8 cellular contexts compared by ENCODE assay signal in genomic region chr2:8583400-8584173, GRCh38.
DNase-seq lines count a peak whose midpoint lies in the region; ATAC-seq and TF ChIP-seq lines count a peak whose summit lies in the region.

No MANE protein-coding gene starts in this region.

- no peaks in the 10 kb centered on the region for H3K27me3 ChIP-seq in BE2C

- DNase-seq in D341Med (ENCODE audit: low spot score) (peak; percentile 35), T-helper 9 cell (peak; percentile 59), astrocyte of the spinal cord (ENCODE audit: low read depth, low spot score) (peak; percentile 65), iris pigment epithelial cell (ENCODE audit: low read depth) (peak; percentile 68), BE2C (no peak)
- peak; percentile 56 for DNase-seq in Jurkat, Clone E6-1 (ENCODE audit: low read depth, low spot score)
- peak; percentile 71 to 80 (median 75) for DNase-seq in stimulated activated CD4-positive, alpha-beta T cell treated with anti-CD3 and anti-CD28 coated beads, Interleukin-12 subunit alpha, Interleukin-12 subunit beta, amount 100 ng/mL, for 48 hours (ENCODE audit: low read depth in 2 of 3, low spot score in 1 of 3)

- H3K4me1 ChIP-seq in BE2C, result no peaks in the 10 kb centered on the region

- in situ Hi-C loops in astrocyte of the spinal cord (cut with HindIII; ENCODE audit: low sequenced_read_pairs), result no loop called here

- no peak for TF ChIP-seq CTCF in astrocyte of the spinal cord (IDR thresholded peaks at IDR 0.05; ENCODE audit: low read depth, low read length)
- TF ChIP-seq CTCF in BE2C (IDR thresholded peaks at IDR 0.05; ENCODE audit: low read depth, low read length), result no peak

- ATAC-seq in GM21515 (IDR thresholded peaks at IDR 0.05; ENCODE audit: unreplicated experiment), result peak; percentile 76

- H3K9me3 ChIP-seq in BE2C, result no peaks in the 10 kb centered on the region

- no peak overlapping the region for H3K4me3 ChIP-seq in Jurkat, Clone E6-1 (ENCODE audit: low read length)
- H3K4me3 ChIP-seq in astrocyte of the spinal cord (ENCODE audit: low read depth, low read length) (no peak overlapping the region), BE2C (ENCODE audit: low read depth, low read length) (no peak overlapping the region)

- no peaks in the 10 kb centered on the region for H3K36me3 ChIP-seq in BE2C
